17 cellular contexts compared by ENCODE assay signal in genomic region chr16:17272716-17273115, GRCh38.
A peak's percentile ranks its signal among the peaks of the same experiment; 100 is the strongest.
DNase-seq lines count a peak whose midpoint lies in the region; ATAC-seq, FAIRE-seq and TF ChIP-seq lines count a peak whose summit lies in the region.
"Had no signal": no experiment of that assay in that cellular context is flagged by ENCODE, and none has a peak within 500 bp of the region (broad histone marks: within the 10 kb centered on the region; RNA-seq: fewer than 3 reads in every experiment).

No MANE protein-coding gene starts in this region.

- no peak overlapping the region for H3K9ac ChIP-seq in mammary epithelial cell (ENCODE audit: insufficient read depth, low read length)
- no peak overlapping the region for H3K9ac ChIP-seq in keratinocyte (ENCODE audit: control insufficient read depth, extremely low read depth, insufficient read depth, low read length)

- H3K27ac ChIP-seq in mammary epithelial cell (ENCODE audit: insufficient read depth, low read depth, low read length) (no peak overlapping the region), keratinocyte (ENCODE audit: control insufficient read depth, insufficient read depth, low read length) (peak overlapping the region; percentile 49)

- H3K4me1 ChIP-seq in mammary epithelial cell (ENCODE audit: insufficient read depth, low read length) (peaks cover 13% of the 10 kb centered on the region), keratinocyte (ENCODE audit: control insufficient read depth, extremely low read depth, insufficient read depth, low read length) (peaks cover 19% of the 10 kb centered on the region)

- DNase-seq in mammary epithelial cell (no peak), MCF 10A (ENCODE audit: unreplicated experiment) (no peak), keratinocyte (ENCODE audit: low read depth, low spot score) (no peak), type B pancreatic cell (ENCODE audit: extremely low spot score, unreplicated experiment) (no peak), NCI-H1930 (lab: John Stamatoyannopoulos, UW) (no peak), RPMI8226 (no peak), GF-D8 (lab: John Stamatoyannopoulos, UW) (no peak)
- DNase-seq in activated naive CD8-positive, alpha-beta T cell treated with anti-CD3 and anti-CD28 coated beads, Interleukin-2, amount 50 U/mL, for 24 hours: no peak
- DNase-seq: activated CD4-positive, alpha-beta T cell treated with anti-CD3 and anti-CD28 coated beads for 1 hour; cerebellar nuclear complex; naive B cell; NCI-H1694 treated with DMSO at 0.1 percent for 48 hours; NCI-H446 treated with DMSO at 0.1 percent for 48 hours; Right ventricle myocardium superior; T-helper 9 cell had no signal

- H3K27me3 Mint-ChIP-seq in MCF 10A (ENCODE audit: insufficient read depth, unreplicated experiment): no peaks in the 10 kb centered on the region
- H3K27me3 Mint-ChIP-seq in activated naive CD8-positive, alpha-beta T cell treated with anti-CD3 and anti-CD28 coated beads, Interleukin-2, amount 50 U/mL, for 24 hours: peaks cover 3% of the 10 kb centered on the region
- no peaks in the 10 kb centered on the region for H3K27me3 Mint-ChIP-seq in type B pancreatic cell
- H3K27me3 Mint-ChIP-seq: naive B cell had no signal

- H3K9me3 Mint-ChIP-seq in MCF 10A (ENCODE audit: unreplicated experiment): peaks cover 27% of the 10 kb centered on the region
- no peaks in the 10 kb centered on the region for H3K9me3 Mint-ChIP-seq in activated naive CD8-positive, alpha-beta T cell treated with anti-CD3 and anti-CD28 coated beads, Interleukin-2, amount 50 U/mL, for 24 hours
- H3K9me3 Mint-ChIP-seq in type B pancreatic cell: no peaks in the 10 kb centered on the region
- H3K9me3 Mint-ChIP-seq: naive B cell had no signal

- H3K36me3 Mint-ChIP-seq in MCF 10A (ENCODE audit: insufficient read depth, unreplicated experiment) (no peaks in the 10 kb centered on the region), type B pancreatic cell (no peaks in the 10 kb centered on the region)
- peaks cover 3% of the 10 kb centered on the region for H3K36me3 Mint-ChIP-seq in activated naive CD8-positive, alpha-beta T cell treated with anti-CD3 and anti-CD28 coated beads, Interleukin-2, amount 50 U/mL, for 24 hours (ENCODE audit: low read depth)
- H3K36me3 Mint-ChIP-seq: naive B cell had no signal

- no peaks in the 10 kb centered on the region for H3K4me1 Mint-ChIP-seq in MCF 10A (ENCODE audit: insufficient read depth, unreplicated experiment)
- peaks cover 44% of the 10 kb centered on the region for H3K4me1 Mint-ChIP-seq in activated naive CD8-positive, alpha-beta T cell treated with anti-CD3 and anti-CD28 coated beads, Interleukin-2, amount 50 U/mL, for 24 hours
- H3K4me1 Mint-ChIP-seq in type B pancreatic cell (ENCODE audit: unreplicated experiment): peaks cover 30% of the 10 kb centered on the region

- dilution Hi-C loops in mammary epithelial cell (cut with HindIII; ENCODE audit: low sequenced_read_pairs): no loop called here
- dilution Hi-C loops in keratinocyte (cut with MboI; ENCODE audit: extremely low pct_ligation_motif_present, low sequenced_read_pairs): no loop called here

- intact Hi-C loops in mammary epithelial cell (cut with micrococcal nuclease): loop anchor here (5.0 to 10.0 kb wide), 4 partner anchors 45 to 302 kb away; no protein-coding TSS in a partner anchor
- intact Hi-C loops in MCF 10A (cut with micrococcal nuclease): no loop called here

- H3K27me3 ChIP-seq in mammary epithelial cell (ENCODE audit: insufficient read depth, low read length): no peaks in the 10 kb centered on the region
- H3K27me3 ChIP-seq in keratinocyte (ENCODE audit: control insufficient read depth, extremely low read depth, insufficient read depth, low read length): no peaks in the 10 kb centered on the region

- no peak overlapping the region for H3K4me2 ChIP-seq in mammary epithelial cell (ENCODE audit: insufficient read depth, low read depth, low read length)
- peak overlapping the region; percentile 17 for H3K4me2 ChIP-seq in keratinocyte (ENCODE audit: control insufficient read depth, extremely low read depth, insufficient read depth, low read depth, low read length)

- H3K79me2 ChIP-seq in mammary epithelial cell (ENCODE audit: insufficient read depth, low read length): no peaks in the 10 kb centered on the region
- H3K79me2 ChIP-seq in keratinocyte (ENCODE audit: control insufficient read depth, insufficient read depth, low read length): no peaks in the 10 kb centered on the region

- no peak for TF ChIP-seq CTCF in mammary epithelial cell (conservative IDR thresholded peaks at IDR 0.05 in 1 of 2, IDR thresholded peaks at IDR 0.05 in 1 of 2; ENCODE audit: extremely low read depth in 1 of 2, insufficient read depth in 1 of 2, low read depth in 1 of 2, low read length in 2 of 2)
- no peak for TF ChIP-seq CTCF in MCF 10A (IDR thresholded peaks at IDR 0.05; ENCODE audit: unreplicated experiment)
- no peak for TF ChIP-seq CTCF in keratinocyte (optimal IDR thresholded peaks at IDR 0.05 in 1 of 3, IDR thresholded peaks at IDR 0.05 in 1 of 3, conservative IDR thresholded peaks at IDR 0.05 in 1 of 3; ENCODE audit: extremely low read depth in 1 of 3, insufficient read depth in 2 of 3, low read length in 3 of 3)
- no peak for TF ChIP-seq CTCF in type B pancreatic cell (conservative IDR thresholded peaks at IDR 0.05)

- H3K4me3 Mint-ChIP-seq in MCF 10A (ENCODE audit: unreplicated experiment) (no peak overlapping the region), type B pancreatic cell (no peak overlapping the region)
- peak overlapping the region; percentile 9 for H3K4me3 Mint-ChIP-seq in activated naive CD8-positive, alpha-beta T cell treated with anti-CD3 and anti-CD28 coated beads, Interleukin-2, amount 50 U/mL, for 24 hours

- WGBS in mammary epithelial cell (ENCODE audit: low coverage, missing lambda C conversion rate): 87% methylated on average over 10 of the region's 10 CpGs

- H3K36me3 ChIP-seq in mammary epithelial cell (ENCODE audit: insufficient read depth, low read length) (no peaks in the 10 kb centered on the region), keratinocyte (ENCODE audit: control insufficient read depth in 2 of 2, extremely low read depth in 1 of 2, insufficient read depth in 2 of 2, low read length in 2 of 2) (no peaks in the 10 kb centered on the region)

- no peak overlapping the region for H3K4me3 ChIP-seq in mammary epithelial cell (replicated peaks in 1 of 3; ENCODE audit: insufficient read depth in 1 of 3, low read depth in 2 of 3, low read length in 3 of 3)
- no peak overlapping the region for H3K4me3 ChIP-seq in keratinocyte (ENCODE audit: control insufficient read depth in 2 of 3, extremely low read depth in 1 of 3, insufficient read depth in 2 of 3, low read depth in 1 of 3, low read length in 3 of 3)

- BruUV-seq in mammary epithelial cell (replicated peaks; lab: Mats Ljungman, UMichigan): TSS peak; percentile 67
- BruUV-seq in MCF 10A (replicated peaks; lab: Mats Ljungman, UMichigan): no TSS peak

- H2AFZ ChIP-seq in mammary epithelial cell (ENCODE audit: low read depth, low read length) (no peak overlapping the region), keratinocyte (ENCODE audit: control insufficient read depth, low read length) (no peak overlapping the region)

- POLR2A ChIA-PET in MCF 10A (lab: Yijun Ruan, JAX): no interaction called here

- CTCF ChIA-PET in mammary epithelial cell (lab: Charles Lee; ENCODE audit: low non-redundant PET) (interaction anchor here (0.6 kb wide), 1 partner anchor 122 kb away, joined by 5 read pairs; no protein-coding TSS in a partner anchor), MCF 10A (lab: Yijun Ruan, JAX) (no interaction called here)

- H4K20me1 ChIP-seq in mammary epithelial cell (ENCODE audit: insufficient read depth, low read length): no peaks in the 10 kb centered on the region
- H4K20me1 ChIP-seq in keratinocyte (ENCODE audit: control insufficient read depth, extremely low read depth, insufficient read depth, low read length): no peaks in the 10 kb centered on the region

- H3K9me1 ChIP-seq in keratinocyte (ENCODE audit: control insufficient read depth, extremely low read depth, insufficient read depth, low read length): no peaks in the 10 kb centered on the region

- in situ Hi-C loops in mammary epithelial cell (cut with MboI; ENCODE audit: low sequenced_read_pairs in 2 of 2): no loop called here

- H3K27ac Mint-ChIP-seq in MCF 10A (ENCODE audit: low read depth, unreplicated experiment): no peak overlapping the region
- peak overlapping the region; percentile 68 for H3K27ac Mint-ChIP-seq in activated naive CD8-positive, alpha-beta T cell treated with anti-CD3 and anti-CD28 coated beads, Interleukin-2, amount 50 U/mL, for 24 hours
- peak overlapping the region; percentile 35 for H3K27ac Mint-ChIP-seq in type B pancreatic cell

- H3K9me3 ChIP-seq in mammary epithelial cell (replicated peaks; ENCODE audit: insufficient read depth, low read length) (no peaks in the 10 kb centered on the region), keratinocyte (ENCODE audit: control insufficient read depth, low read depth, low read length) (no peaks in the 10 kb centered on the region)

- ATAC-seq in activated naive CD8-positive, alpha-beta T cell treated with anti-CD3 and anti-CD28 coated beads, Interleukin-2, amount 50 U/mL, for 24 hours: no peak

- no peak for FAIRE-seq in keratinocyte (lab: Jason Lieb, UNC)
- FAIRE-seq: D721Med, H54 had no signal
